ENCODE assay signal across 1 cellular context in the genomic region with DNA sequence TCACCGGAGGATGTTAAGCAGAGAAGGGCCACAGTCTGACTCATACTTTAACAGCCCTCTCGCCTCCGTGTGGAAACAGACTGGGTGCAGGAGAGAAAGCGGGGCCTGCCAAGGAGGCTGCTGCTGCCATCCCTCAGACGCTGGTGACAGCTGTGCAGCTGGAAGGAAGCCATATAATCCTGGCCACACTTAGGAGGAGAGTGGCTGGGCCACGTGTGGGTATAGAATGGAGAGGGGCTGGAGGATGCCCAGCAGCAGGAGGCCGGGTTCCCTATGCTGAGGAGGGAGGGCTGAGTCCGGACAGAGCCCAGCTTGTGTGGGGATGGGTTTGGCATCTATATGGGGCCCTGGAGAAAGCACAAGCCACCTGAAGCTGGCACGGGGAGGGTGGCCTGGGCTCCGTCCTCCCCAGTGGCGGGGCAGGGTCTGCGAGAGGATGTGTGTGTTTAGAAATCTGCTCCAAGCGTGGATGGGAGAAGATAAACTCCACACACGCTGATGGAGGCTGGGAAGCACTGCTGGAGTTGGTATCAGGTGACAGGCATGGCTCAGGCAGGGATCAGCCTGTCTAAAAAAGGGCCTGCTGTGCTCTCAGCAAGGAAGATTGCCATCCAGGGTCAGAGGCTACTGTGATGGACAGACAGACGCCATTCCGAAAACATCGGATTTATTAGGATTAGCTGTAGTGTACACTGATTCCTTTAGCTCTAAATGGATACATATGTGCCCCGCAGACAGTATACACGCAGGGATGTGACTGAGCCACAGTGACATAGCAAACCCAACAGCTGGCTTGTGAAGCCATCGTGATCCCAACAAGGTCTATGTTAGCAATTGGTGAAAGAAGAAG.
TF ChIP-seq lines count a peak whose summit lies in the region.

No MANE protein-coding gene starts in this region.

TF ChIP-seq in GM12878, 131 proteins besides CTCF, POLR2A, EP300 and RAD21:
- TF ChIP-seq CREB1 (IDR thresholded peaks at IDR 0.05; ENCODE audit: low read depth) (0 out of 2 replicates have a peak, but pooled peaks have one; percentile 6), CREM (IDR thresholded peaks at IDR 0.05; ENCODE audit: low read depth) (no peak)
TF ChIP-seq in GM12878: peak in this region for 1.
